Comparison of ENCODE assay signal across 1 cellular context in the genomic region with DNA sequence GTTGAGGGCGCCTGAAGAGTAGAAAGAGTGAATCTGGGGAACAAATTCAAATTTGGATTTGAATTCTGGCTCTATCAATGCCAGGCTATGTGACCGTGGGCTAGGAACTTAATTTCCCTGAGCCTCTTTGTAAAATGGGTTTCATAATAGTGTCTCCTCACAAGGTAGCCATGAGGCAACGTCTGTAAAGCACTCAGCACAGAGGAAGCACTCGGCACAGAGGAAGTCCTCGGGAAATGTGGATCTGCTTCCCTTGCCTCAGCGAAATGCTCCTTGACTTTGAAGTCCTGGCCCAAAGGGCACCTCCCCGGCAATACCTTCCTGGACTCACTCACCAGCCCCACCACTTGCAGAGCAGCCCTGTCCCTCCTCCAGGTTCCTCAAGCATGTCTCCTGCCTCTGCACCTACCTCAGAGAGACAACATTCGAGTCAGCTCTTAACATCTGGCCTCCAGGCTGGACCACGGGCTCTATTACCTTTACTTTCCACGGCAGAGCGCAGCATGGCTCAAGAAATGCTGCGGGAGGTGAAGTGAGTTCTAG.
TF ChIP-seq lines count a peak whose summit lies in the region.

No MANE protein-coding gene starts in this region.

TF ChIP-seq in K562, 482 proteins besides CTCF, POLR2A, EP300 and RAD21 (continued from another document):
- TF ChIP-seq, protein P1, sequence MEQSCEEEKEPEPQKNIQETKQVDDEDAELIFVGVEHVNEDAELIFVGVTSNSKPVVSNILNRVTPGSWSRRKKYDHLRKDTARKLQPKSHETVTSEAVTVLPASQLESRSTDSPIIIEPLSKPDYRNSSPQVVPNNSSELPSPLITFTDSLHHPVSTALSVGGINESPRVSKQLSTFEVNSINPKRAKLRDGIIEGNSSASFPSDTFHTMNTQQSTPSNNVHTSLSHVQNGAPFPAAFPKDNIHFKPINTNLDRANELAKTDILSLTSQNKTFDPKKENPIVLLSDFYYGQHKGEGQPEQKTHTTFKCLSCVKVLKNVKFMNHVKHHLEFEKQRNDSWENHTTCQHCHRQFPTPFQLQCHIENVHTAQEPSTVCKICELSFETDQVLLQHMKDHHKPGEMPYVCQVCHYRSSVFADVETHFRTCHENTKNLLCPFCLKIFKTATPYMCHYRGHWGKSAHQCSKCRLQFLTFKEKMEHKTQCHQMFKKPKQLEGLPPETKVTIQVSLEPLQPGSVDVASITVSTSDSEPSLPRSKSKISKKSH (CRISPR knock-in tag; IDR thresholded peaks at IDR 0.05), result no peak
- no peak for TF ChIP-seq SMARCA4 (IDR thresholded peaks at IDR 0.05)
